8 cellular contexts compared by ENCODE assay signal in genomic region chr11:82900277-82901164, GRCh38. TPM values are rescaled to one million over a fixed set of nuclear protein-coding genes. Genes with fewer than 3 reads are reported as not detected.
DNase-seq lines count a peak whose midpoint lies in the region; ATAC-seq and TF ChIP-seq lines count a peak whose summit lies in the region.

Gene PRCP (minus strand): TSS chr11:82900430. CDS start chr11:82900402, 28 bp downstream.

- no peak for TF ChIP-seq CTCF in GM10266 (IDR thresholded peaks at IDR 0.05; ENCODE audit: control insufficient read depth, insufficient read depth, low read depth, missing control alignments)
- no peak for TF ChIP-seq CTCF in SU-DHL-6 (IDR thresholded peaks at IDR 0.05; ENCODE audit: insufficient read depth, low read length, poor library complexity, severe bottlenecking)
- no peak for TF ChIP-seq CTCF in parathyroid adenoma (IDR thresholded peaks at IDR 0.05)
- peak in 3 of 5 experiments; percentile 1 to 29 (median 19) for TF ChIP-seq CTCF in tibial nerve (IDR thresholded peaks at IDR 0.05)

- no peaks in the 10 kb centered on the region for H4K20me1 ChIP-seq in SU-DHL-6 (ENCODE audit: low read depth, low read length)

- intact Hi-C loops in Right ventricle myocardium superior (cut with DNase I): loop anchor here (10.0 kb wide), 1 partner anchor 254 kb away; the partner anchor contains the start of gene PCF11

- H3K27ac ChIP-seq in SU-DHL-6 (ENCODE audit: low read depth, low read length): peak within 1 kb of the TSS; percentile 60
- H3K27ac ChIP-seq in parathyroid adenoma: peak within 1 kb of the TSS; percentile 91
- H3K27ac ChIP-seq in tibial nerve: peak within 1 kb of the TSS; percentile 93 to 97 (median 95)

- H3K4me1 ChIP-seq in parathyroid adenoma (no peaks in the 10 kb centered on the region), tibial nerve (peaks cover 0 to 38% (median 14%) of the 10 kb centered on the region in 4 donors)

- H3K36me3 ChIP-seq in SU-DHL-6 (ENCODE audit: low read length) (no peaks in the 10 kb centered on the region), parathyroid adenoma (ENCODE audit: control insufficient read depth, insufficient read depth, low read length) (no peaks in the 10 kb centered on the region), tibial nerve (no peaks in the 10 kb centered on the region)

- H2AFZ ChIP-seq in SU-DHL-6 (ENCODE audit: low read depth, low read length, severe bottlenecking): peak within 1 kb of the TSS; percentile 85
- peak within 1 kb of the TSS; percentile 84 for H2AFZ ChIP-seq in parathyroid adenoma

- peak within 1 kb of the TSS; percentile 85 for H3K4me3 ChIP-seq in SU-DHL-6 (ENCODE audit: insufficient read depth, low read length, poor library complexity, severe bottlenecking)
- peak within 1 kb of the TSS; percentile 77 for H3K4me3 ChIP-seq in parathyroid adenoma (ENCODE audit: low read depth, low read length)
- peak within 1 kb of the TSS; percentile 66 to 83 (median 74) for H3K4me3 ChIP-seq in tibial nerve

- peaks cover 14% of the 10 kb centered on the region for H3F3A ChIP-seq in SU-DHL-6 (ENCODE audit: insufficient read depth)

- ATAC-seq in HG02623 (IDR thresholded peaks at IDR 0.05; ENCODE audit: unreplicated experiment): peak; percentile 78
- peak; percentile 96 for ATAC-seq in Right ventricle myocardium superior (ENCODE audit: poor library complexity)

- peak; percentile 85 for DNase-seq in GM10266 (ENCODE audit: extremely low spot score)
- peak; percentile 94 for DNase-seq in NCI-H1105 treated with DMSO at 0.1 percent for 48 hours (lab: John Stamatoyannopoulos, UW)
- DNase-seq in activated naive CD8-positive, alpha-beta T cell treated with anti-CD3 and anti-CD28 coated beads, Interleukin-2, amount 50 U/mL, for 16 hours (ENCODE audit: low read depth, low spot score): peak; percentile 91
- peak; percentile 95 for DNase-seq in Right ventricle myocardium superior
- DNase-seq in tibial nerve (ENCODE audit: low spot score in 2 of 2): peak; percentile 79 to 83

- 0 to 1% methylated on average over 40 of the region's 40 CpGs for WGBS in tibial nerve, 2 donors

- H3K27me3 ChIP-seq in SU-DHL-6 (ENCODE audit: low read length) (no peaks in the 10 kb centered on the region), parathyroid adenoma (ENCODE audit: control insufficient read depth, insufficient read depth, low read length) (no peaks in the 10 kb centered on the region), tibial nerve (no peaks in the 10 kb centered on the region)

- TF ChIP-seq POLR2A in tibial nerve (IDR thresholded peaks at IDR 0.05): peak; percentile 69 to 80

- H3K9ac ChIP-seq in SU-DHL-6 (ENCODE audit: low read length) (peak within 1 kb of the TSS; percentile 64), parathyroid adenoma (no peak within 1 kb of the TSS)

- H3K9me3 ChIP-seq in SU-DHL-6 (ENCODE audit: insufficient read depth, low read length): no peaks in the 10 kb centered on the region
- H3K9me3 ChIP-seq in parathyroid adenoma (ENCODE audit: control insufficient read depth, low read length): no peaks in the 10 kb centered on the region
- H3K9me3 ChIP-seq in tibial nerve: no peaks in the 10 kb centered on the region

- no peaks in the 10 kb centered on the region for H3K9me2 ChIP-seq in SU-DHL-6 (replicated peaks; ENCODE audit: insufficient read depth, low read length)

- H3K4me2 ChIP-seq in SU-DHL-6 (ENCODE audit: low read depth, low read length, poor library complexity, severe bottlenecking) (peak within 1 kb of the TSS; percentile 91), parathyroid adenoma (ENCODE audit: low read length) (peak within 1 kb of the TSS; percentile 89)

- TF ChIP-seq EP300 in tibial nerve (IDR thresholded peaks at IDR 0.05): peak in 1 of 2 donors; percentile 88

- H3K79me2 ChIP-seq in SU-DHL-6 (ENCODE audit: insufficient read depth, low read length) (peaks cover 38% of the 10 kb centered on the region), parathyroid adenoma (no peaks in the 10 kb centered on the region)

RNA-seq across cellular contexts. Expression of gene PRCP, which starts in this region (rescaled TPM):
- 37.2 TPM for total RNA-seq in Right ventricle myocardium superior
- total RNA-seq in tibial nerve: 10 to 100 TPM; 39.6 to 58.6 (median 45.8) TPM

Comparison
In these comparisons a context has a peak if more than half of its experiments do, and no peak if none do; other contexts are left out.
1. Peak in every context shown above with its lines: DNase-seq, ATAC-seq, H3K4me3 ChIP-seq and H3K27ac ChIP-seq.
2. CTCF ChIP-seq: peak in tibial nerve (3 of 5); none in GM10266 (single experiment), SU-DHL-6 (single experiment) and parathyroid adenoma (single experiment).